1 cellular context compared by ENCODE assay signal in the genomic region with DNA sequence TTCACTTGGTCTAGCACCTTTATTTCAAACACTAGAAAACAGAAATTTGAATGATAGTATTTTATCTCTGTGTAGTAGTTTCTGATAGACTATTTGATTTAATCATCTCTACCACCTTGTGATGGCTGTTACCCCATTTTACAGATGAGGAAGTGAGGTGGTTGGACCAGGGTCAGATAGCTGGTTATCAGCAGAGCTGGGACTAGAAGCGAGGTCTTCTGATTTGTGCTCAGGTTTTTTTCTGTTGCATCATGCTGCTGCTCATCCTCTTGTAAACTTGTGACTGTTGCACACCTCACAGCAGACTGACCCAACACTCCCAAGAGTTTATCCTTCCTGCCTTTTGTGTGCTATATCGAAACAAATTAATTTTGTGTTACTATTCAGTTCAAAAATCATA.
TF ChIP-seq lines count a peak whose summit lies in the region.

No MANE protein-coding gene starts in this region.

TF ChIP-seq in K562, 482 proteins besides CTCF, POLR2A, EP300 and RAD21 (continued from another document and continues in another):
- TF ChIP-seq, protein P1, sequence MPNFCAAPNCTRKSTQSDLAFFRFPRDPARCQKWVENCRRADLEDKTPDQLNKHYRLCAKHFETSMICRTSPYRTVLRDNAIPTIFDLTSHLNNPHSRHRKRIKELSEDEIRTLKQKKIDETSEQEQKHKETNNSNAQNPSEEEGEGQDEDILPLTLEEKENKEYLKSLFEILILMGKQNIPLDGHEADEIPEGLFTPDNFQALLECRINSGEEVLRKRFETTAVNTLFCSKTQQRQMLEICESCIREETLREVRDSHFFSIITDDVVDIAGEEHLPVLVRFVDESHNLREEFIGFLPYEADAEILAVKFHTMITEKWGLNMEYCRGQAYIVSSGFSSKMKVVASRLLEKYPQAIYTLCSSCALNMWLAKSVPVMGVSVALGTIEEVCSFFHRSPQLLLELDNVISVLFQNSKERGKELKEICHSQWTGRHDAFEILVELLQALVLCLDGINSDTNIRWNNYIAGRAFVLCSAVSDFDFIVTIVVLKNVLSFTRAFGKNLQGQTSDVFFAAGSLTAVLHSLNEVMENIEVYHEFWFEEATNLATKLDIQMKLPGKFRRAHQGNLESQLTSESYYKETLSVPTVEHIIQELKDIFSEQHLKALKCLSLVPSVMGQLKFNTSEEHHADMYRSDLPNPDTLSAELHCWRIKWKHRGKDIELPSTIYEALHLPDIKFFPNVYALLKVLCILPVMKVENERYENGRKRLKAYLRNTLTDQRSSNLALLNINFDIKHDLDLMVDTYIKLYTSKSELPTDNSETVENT (CRISPR knock-in tag; IDR thresholded peaks at IDR 0.05) = no peak
- TF ChIP-seq SAP30 (IDR thresholded peaks at IDR 0.05; ENCODE audit: borderline replicate concordance, insufficient read depth, low read depth, low read length, poor library complexity, severe bottlenecking) (no peak), SLC30A9 (CRISPR knock-in tag; IDR thresholded peaks at IDR 0.05) (no peak), CHD2 (IDR thresholded peaks at IDR 0.05; ENCODE audit: low read depth, low read length) (no peak), ATF7 (IDR thresholded peaks at IDR 0.05) (peak; percentile 53; the same call in 1 of the 2 replicates), BRD4 (IDR thresholded peaks at IDR 0.05) (no peak), SMAD4 (CRISPR knock-in tag; conservative IDR thresholded peaks at IDR 0.05) (peak; percentile 40), KLF6 (CRISPR knock-in tag; IDR thresholded peaks at IDR 0.05; ENCODE audit: borderline replicate concordance) (no peak), YY1 (IDR thresholded peaks at IDR 0.05; ENCODE audit: borderline replicate concordance in 1 of 3, control insufficient read depth in 1 of 3, extremely low read depth in 1 of 3, insufficient read depth in 3 of 3, insufficient read length in 1 of 3, insufficient replicate concordance in 2 of 3, low read depth in 1 of 3, low read length in 2 of 3) (no peak), SAFB2 (IDR thresholded peaks at IDR 0.05; ENCODE audit: borderline replicate concordance, low read depth, low read length, severe bottlenecking) (no peak), ZZZ3 (IDR thresholded peaks at IDR 0.05) (no peak), RFX1 (IDR thresholded peaks at IDR 0.05) (no peak), EP400 (IDR thresholded peaks at IDR 0.05) (peak; percentile 28; the same call in 1 of the 2 replicates), COPS2 (conservative IDR thresholded peaks at IDR 0.05) (no peak), NR2F6 (CRISPR knock-in tag; IDR thresholded peaks at IDR 0.05) (no peak), NR2C2 (CRISPR knock-in tag; IDR thresholded peaks at IDR 0.05) (no peak), NR2C2 (tag; IDR thresholded peaks at IDR 0.05) (0 out of 2 replicates have a peak, but pooled peaks have one; percentile 21), PYGO2 (tag; IDR thresholded peaks at IDR 0.05) (no peak), TAL1 (IDR thresholded peaks at IDR 0.05) (peak; percentile 69), NCOA1 (IDR thresholded peaks at IDR 0.05; ENCODE audit: low read depth) (no peak), ARID2 (IDR thresholded peaks at IDR 0.05) (no peak), EGR1 (conservative IDR thresholded peaks at IDR 0.05) (no peak), GATAD2B (IDR thresholded peaks at IDR 0.05; ENCODE audit: borderline replicate concordance) (no peak), ZNF584 (CRISPR knock-in tag; IDR thresholded peaks at IDR 0.05; ENCODE audit: low read depth) (no peak), SRSF9 (IDR thresholded peaks at IDR 0.05; ENCODE audit: borderline replicate concordance, low read depth, low read length) (no peak), TCF7L2 (IDR thresholded peaks at IDR 0.05; ENCODE audit: low read depth, low read length) (no peak), SMARCC2 (IDR thresholded peaks at IDR 0.05; ENCODE audit: low read depth) (no peak)
- TF ChIP-seq, protein P2, sequence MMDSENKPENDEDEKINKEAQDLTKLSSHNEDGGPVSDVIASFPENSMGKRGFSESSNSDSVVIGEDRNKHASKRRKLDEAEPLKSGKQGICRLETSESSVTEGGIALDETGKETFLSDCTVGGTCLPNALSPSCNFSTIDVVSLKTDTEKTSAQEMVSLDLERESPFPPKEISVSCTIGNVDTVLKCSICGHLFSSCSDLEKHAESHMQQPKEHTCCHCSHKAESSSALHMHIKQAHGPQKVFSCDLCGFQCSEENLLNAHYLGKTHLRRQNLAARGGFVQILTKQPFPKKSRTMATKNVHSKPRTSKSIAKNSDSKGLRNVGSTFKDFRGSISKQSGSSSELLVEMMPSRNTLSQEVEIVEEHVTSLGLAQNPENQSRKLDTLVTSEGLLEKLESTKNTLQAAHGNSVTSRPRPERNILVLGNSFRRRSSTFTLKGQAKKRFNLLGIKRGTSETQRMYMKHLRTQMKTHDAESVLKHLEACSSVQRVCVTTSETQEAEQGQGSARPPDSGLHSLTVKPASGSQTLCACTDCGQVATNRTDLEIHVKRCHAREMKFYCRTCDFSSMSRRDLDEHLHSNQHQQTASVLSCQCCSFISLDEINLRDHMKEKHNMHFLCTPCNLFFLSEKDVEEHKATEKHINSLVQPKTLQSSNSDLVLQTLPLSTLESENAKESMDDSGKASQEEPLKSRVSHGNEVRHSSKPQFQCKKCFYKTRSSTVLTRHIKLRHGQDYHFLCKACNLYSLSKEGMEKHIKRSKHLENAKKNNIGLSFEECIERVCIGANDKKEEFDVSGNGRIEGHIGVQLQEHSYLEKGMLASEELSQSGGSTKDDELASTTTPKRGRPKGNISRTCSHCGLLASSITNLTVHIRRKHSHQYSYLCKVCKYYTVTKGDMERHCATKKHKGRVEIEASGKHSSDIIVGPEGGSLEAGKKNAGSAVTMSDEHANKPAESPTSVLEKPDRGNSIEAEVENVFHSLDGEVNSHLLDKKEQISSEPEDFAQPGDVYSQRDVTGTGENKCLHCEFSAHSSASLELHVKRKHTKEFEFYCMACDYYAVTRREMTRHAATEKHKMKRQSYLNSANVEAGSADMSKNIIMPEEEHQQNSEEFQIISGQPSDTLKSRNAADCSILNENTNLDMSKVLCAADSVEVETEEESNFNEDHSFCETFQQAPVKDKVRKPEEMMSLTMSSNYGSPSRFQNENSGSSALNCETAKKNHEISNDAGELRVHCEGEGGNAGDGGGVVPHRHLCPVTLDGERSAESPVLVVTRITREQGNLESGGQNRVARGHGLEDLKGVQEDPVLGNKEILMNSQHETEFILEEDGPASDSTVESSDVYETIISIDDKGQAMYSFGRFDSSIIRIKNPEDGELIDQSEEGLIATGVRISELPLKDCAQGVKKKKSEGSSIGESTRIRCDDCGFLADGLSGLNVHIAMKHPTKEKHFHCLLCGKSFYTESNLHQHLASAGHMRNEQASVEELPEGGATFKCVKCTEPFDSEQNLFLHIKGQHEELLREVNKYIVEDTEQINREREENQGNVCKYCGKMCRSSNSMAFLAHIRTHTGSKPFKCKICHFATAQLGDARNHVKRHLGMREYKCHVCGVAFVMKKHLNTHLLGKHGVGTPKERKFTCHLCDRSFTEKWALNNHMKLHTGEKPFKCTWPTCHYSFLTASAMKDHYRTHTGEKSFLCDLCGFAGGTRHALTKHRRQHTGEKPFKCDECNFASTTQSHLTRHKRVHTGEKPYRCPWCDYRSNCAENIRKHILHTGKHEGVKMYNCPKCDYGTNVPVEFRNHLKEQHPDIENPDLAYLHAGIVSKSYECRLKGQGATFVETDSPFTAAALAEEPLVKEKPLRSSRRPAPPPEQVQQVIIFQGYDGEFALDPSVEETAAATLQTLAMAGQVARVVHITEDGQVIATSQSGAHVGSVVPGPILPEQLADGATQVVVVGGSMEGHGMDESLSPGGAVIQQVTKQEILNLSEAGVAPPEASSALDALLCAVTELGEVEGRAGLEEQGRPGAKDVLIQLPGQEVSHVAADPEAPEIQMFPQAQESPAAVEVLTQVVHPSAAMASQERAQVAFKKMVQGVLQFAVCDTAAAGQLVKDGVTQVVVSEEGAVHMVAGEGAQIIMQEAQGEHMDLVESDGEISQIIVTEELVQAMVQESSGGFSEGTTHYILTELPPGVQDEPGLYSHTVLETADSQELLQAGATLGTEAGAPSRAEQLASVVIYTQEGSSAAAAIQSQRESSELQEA (IDR thresholded peaks at IDR 0.05; ENCODE audit: low read depth) = no peak
- TF ChIP-seq, protein P3, sequence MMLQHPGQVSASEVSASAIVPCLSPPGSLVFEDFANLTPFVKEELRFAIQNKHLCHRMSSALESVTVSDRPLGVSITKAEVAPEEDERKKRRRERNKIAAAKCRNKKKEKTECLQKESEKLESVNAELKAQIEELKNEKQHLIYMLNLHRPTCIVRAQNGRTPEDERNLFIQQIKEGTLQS (IDR thresholded peaks at IDR 0.05) = peak; percentile 82
- TF ChIP-seq, protein P3 (CRISPR knock-in tag; conservative IDR thresholded peaks at IDR 0.05) = no peak
- TF ChIP-seq, protein P4, sequence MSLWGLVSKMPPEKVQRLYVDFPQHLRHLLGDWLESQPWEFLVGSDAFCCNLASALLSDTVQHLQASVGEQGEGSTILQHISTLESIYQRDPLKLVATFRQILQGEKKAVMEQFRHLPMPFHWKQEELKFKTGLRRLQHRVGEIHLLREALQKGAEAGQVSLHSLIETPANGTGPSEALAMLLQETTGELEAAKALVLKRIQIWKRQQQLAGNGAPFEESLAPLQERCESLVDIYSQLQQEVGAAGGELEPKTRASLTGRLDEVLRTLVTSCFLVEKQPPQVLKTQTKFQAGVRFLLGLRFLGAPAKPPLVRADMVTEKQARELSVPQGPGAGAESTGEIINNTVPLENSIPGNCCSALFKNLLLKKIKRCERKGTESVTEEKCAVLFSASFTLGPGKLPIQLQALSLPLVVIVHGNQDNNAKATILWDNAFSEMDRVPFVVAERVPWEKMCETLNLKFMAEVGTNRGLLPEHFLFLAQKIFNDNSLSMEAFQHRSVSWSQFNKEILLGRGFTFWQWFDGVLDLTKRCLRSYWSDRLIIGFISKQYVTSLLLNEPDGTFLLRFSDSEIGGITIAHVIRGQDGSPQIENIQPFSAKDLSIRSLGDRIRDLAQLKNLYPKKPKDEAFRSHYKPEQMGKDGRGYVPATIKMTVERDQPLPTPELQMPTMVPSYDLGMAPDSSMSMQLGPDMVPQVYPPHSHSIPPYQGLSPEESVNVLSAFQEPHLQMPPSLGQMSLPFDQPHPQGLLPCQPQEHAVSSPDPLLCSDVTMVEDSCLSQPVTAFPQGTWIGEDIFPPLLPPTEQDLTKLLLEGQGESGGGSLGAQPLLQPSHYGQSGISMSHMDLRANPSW (CRISPR knock-in tag; IDR thresholded peaks at IDR 0.05) = no peak
- TF ChIP-seq, protein P5, sequence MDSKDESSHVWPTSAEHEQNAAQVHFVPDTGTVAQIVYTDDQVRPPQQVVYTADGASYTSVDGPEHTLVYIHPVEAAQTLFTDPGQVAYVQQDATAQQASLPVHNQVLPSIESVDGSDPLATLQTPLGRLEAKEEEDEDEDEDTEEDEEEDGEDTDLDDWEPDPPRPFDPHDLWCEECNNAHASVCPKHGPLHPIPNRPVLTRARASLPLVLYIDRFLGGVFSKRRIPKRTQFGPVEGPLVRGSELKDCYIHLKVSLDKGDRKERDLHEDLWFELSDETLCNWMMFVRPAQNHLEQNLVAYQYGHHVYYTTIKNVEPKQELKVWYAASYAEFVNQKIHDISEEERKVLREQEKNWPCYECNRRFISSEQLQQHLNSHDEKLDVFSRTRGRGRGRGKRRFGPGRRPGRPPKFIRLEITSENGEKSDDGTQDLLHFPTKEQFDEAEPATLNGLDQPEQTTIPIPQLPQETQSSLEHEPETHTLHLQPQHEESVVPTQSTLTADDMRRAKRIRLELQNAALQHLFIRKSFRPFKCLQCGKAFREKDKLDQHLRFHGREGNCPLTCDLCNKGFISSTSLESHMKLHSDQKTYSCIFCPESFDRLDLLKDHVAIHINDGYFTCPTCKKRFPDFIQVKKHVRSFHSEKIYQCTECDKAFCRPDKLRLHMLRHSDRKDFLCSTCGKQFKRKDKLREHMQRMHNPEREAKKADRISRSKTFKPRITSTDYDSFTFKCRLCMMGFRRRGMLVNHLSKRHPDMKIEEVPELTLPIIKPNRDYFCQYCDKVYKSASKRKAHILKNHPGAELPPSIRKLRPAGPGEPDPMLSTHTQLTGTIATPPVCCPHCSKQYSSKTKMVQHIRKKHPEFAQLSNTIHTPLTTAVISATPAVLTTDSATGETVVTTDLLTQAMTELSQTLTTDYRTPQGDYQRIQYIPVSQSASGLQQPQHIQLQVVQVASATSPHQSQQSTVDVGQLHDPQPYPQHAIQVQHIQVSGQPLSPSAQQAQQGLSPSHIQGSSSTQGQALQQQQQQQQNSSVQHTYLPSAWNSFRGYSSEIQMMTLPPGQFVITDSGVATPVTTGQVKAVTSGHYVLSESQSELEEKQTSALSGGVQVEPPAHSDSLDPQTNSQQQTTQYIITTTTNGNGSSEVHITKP (IDR thresholded peaks at IDR 0.05; ENCODE audit: partially characterized antibody) = no peak
- TF ChIP-seq, protein P6, sequence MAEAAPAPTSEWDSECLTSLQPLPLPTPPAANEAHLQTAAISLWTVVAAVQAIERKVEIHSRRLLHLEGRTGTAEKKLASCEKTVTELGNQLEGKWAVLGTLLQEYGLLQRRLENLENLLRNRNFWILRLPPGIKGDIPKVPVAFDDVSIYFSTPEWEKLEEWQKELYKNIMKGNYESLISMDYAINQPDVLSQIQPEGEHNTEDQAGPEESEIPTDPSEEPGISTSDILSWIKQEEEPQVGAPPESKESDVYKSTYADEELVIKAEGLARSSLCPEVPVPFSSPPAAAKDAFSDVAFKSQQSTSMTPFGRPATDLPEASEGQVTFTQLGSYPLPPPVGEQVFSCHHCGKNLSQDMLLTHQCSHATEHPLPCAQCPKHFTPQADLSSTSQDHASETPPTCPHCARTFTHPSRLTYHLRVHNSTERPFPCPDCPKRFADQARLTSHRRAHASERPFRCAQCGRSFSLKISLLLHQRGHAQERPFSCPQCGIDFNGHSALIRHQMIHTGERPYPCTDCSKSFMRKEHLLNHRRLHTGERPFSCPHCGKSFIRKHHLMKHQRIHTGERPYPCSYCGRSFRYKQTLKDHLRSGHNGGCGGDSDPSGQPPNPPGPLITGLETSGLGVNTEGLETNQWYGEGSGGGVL (CRISPR knock-in tag; IDR thresholded peaks at IDR 0.05) = no peak
- TF ChIP-seq, protein P7, sequence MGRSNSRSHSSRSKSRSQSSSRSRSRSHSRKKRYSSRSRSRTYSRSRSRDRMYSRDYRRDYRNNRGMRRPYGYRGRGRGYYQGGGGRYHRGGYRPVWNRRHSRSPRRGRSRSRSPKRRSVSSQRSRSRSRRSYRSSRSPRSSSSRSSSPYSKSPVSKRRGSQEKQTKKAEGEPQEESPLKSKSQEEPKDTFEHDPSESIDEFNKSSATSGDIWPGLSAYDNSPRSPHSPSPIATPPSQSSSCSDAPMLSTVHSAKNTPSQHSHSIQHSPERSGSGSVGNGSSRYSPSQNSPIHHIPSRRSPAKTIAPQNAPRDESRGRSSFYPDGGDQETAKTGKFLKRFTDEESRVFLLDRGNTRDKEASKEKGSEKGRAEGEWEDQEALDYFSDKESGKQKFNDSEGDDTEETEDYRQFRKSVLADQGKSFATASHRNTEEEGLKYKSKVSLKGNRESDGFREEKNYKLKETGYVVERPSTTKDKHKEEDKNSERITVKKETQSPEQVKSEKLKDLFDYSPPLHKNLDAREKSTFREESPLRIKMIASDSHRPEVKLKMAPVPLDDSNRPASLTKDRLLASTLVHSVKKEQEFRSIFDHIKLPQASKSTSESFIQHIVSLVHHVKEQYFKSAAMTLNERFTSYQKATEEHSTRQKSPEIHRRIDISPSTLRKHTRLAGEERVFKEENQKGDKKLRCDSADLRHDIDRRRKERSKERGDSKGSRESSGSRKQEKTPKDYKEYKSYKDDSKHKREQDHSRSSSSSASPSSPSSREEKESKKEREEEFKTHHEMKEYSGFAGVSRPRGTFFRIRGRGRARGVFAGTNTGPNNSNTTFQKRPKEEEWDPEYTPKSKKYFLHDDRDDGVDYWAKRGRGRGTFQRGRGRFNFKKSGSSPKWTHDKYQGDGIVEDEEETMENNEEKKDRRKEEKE (IDR thresholded peaks at IDR 0.05; ENCODE audit: borderline replicate concordance in 1 of 2, control insufficient read depth in 1 of 2, low read depth in 2 of 2, low read length in 1 of 2) = no peak
